In genomic region chr3:174440350-174440716, GRCh38 we compare ENCODE assay signal across 8 cellular contexts.
DNase-seq lines count a peak whose midpoint lies in the region; ATAC-seq and TF ChIP-seq lines count a peak whose summit lies in the region.

No MANE protein-coding gene starts in this region.

- CTCF ChIA-PET in activated CD4-positive, alpha-beta T cell treated with anti-CD3 and anti-CD28 coated beads for 36 hours (lab: Charles Lee), result interaction anchor here (1.5 kb wide), 1 partner anchor 155 kb away, joined by 3 read pairs; no protein-coding TSS in a partner anchor

- no peaks in the 10 kb centered on the region for H3K9me3 ChIP-seq in breast epithelium

- peak overlapping the region; percentile 55 for H3K4me3 Mint-ChIP-seq in activated CD4-positive, alpha-beta T cell treated with anti-CD3 and anti-CD28 coated beads for 36 hours
- peak overlapping the region; percentile 87 for H3K4me3 Mint-ChIP-seq in type B pancreatic cell

- no peak for TF ChIP-seq CTCF in breast epithelium (IDR thresholded peaks at IDR 0.05)
- no peak for TF ChIP-seq CTCF in type B pancreatic cell (conservative IDR thresholded peaks at IDR 0.05)

- H3K27me3 Mint-ChIP-seq in activated CD4-positive, alpha-beta T cell treated with anti-CD3 and anti-CD28 coated beads for 36 hours, result peaks cover 20% of the 10 kb centered on the region
- H3K27me3 Mint-ChIP-seq in type B pancreatic cell, result peaks cover 3% of the 10 kb centered on the region

- DNase-seq in activated CD4-positive, alpha-beta T cell treated with anti-CD3 and anti-CD28 coated beads for 36 hours, result no peak
- DNase-seq in activated CD4-positive, alpha-beta T cell treated with anti-CD3 and anti-CD28 coated beads, Interleukin-2, amount 50 U/mL, for 48 hours, result no peak
- peak; percentile 54 for DNase-seq in NCI-H2227 (lab: John Stamatoyannopoulos, UW; ENCODE audit: unreplicated experiment)
- no peak for DNase-seq in breast epithelium (ENCODE audit: low spot score in 2 of 2)
- peak; percentile 62 for DNase-seq in left kidney (ENCODE audit: low read depth, low spot score)
- DNase-seq in type B pancreatic cell (ENCODE audit: extremely low spot score, unreplicated experiment), result no peak
- no peak for DNase-seq in activated effector memory CD4-positive, alpha-beta T cell treated with Interleukin-2 at 50 U/mL for 16 hours

- H3K4me3 ChIP-seq in breast epithelium, result peak overlapping the region; percentile 67 to 97 (median 82)

- TF ChIP-seq POLR2A in breast epithelium (IDR thresholded peaks at IDR 0.05), result no peak

- H3K27ac ChIP-seq in breast epithelium, result peak overlapping the region; percentile 99

- no peaks in the 10 kb centered on the region for H3K4me1 ChIP-seq in breast epithelium

- H3K27ac Mint-ChIP-seq in activated CD4-positive, alpha-beta T cell treated with anti-CD3 and anti-CD28 coated beads for 36 hours, result no peak overlapping the region
- H3K27ac Mint-ChIP-seq in type B pancreatic cell, result peak overlapping the region; percentile 88

- H3K36me3 Mint-ChIP-seq in activated CD4-positive, alpha-beta T cell treated with anti-CD3 and anti-CD28 coated beads for 36 hours (ENCODE audit: low read depth), result no peaks in the 10 kb centered on the region
- H3K36me3 Mint-ChIP-seq in type B pancreatic cell, result no peaks in the 10 kb centered on the region

- no peak for ATAC-seq in activated CD4-positive, alpha-beta T cell treated with anti-CD3 and anti-CD28 coated beads for 36 hours
- no peak for ATAC-seq in GM18517 (IDR thresholded peaks at IDR 0.05; ENCODE audit: unreplicated experiment)

- no peaks in the 10 kb centered on the region for H3K9me3 Mint-ChIP-seq in activated CD4-positive, alpha-beta T cell treated with anti-CD3 and anti-CD28 coated beads for 36 hours (ENCODE audit: low read depth)
- H3K9me3 Mint-ChIP-seq in type B pancreatic cell, result no peaks in the 10 kb centered on the region

- H3K4me1 Mint-ChIP-seq in activated CD4-positive, alpha-beta T cell treated with anti-CD3 and anti-CD28 coated beads for 36 hours, result peaks cover 15% of the 10 kb centered on the region
- H3K4me1 Mint-ChIP-seq in type B pancreatic cell (ENCODE audit: unreplicated experiment), result peaks cover 14% of the 10 kb centered on the region

- POLR2A ChIA-PET in activated CD4-positive, alpha-beta T cell treated with anti-CD3 and anti-CD28 coated beads for 36 hours (lab: Charles Lee), result no interaction called here

- H3K27me3 ChIP-seq in breast epithelium, result no peaks in the 10 kb centered on the region

- intact Hi-C loops in activated CD4-positive, alpha-beta T cell treated with anti-CD3 and anti-CD28 coated beads for 36 hours (cut with DNase I, micrococcal nuclease), result no loop called here
- intact Hi-C loops in breast epithelium (cut with DNase I; ENCODE audit: low total_unique reads), result no loop called here

- H3K36me3 ChIP-seq in breast epithelium, result no peaks in the 10 kb centered on the region

Comparison
In these comparisons a context has a peak if more than half of its experiments do, and no peak if none do; other contexts are left out.
1. DNase-seq: peak in NCI-H2227 (single experiment) and left kidney (single experiment); none in activated CD4-positive, alpha-beta T cell treated with anti-CD3 and anti-CD28 coated beads for 36 hours (single experiment), activated CD4-positive, alpha-beta T cell treated with anti-CD3 and anti-CD28 coated beads, Interleukin-2, amount 50 U/mL, for 48 hours (0 of 2), breast epithelium (0 of 2), type B pancreatic cell (single experiment) and activated effector memory CD4-positive, alpha-beta T cell treated with Interleukin-2 at 50 U/mL for 16 hours (single experiment).